10 cellular contexts compared by ENCODE assay signal in genomic region chr2:23669413-23670244, GRCh38.
DNase-seq lines count a peak whose midpoint lies in the region; TF ChIP-seq lines count a peak whose summit lies in the region.
"Had no signal": no experiment of that assay in that cellular context is flagged by ENCODE, and none has a peak within 500 bp of the region (broad histone marks: within the 10 kb centered on the region; RNA-seq: fewer than 3 reads in every experiment).

No MANE protein-coding gene starts in this region.

- no peaks in the 10 kb centered on the region for H3K27me3 Mint-ChIP-seq in type B pancreatic cell

- no peaks in the 10 kb centered on the region for H3K9me3 ChIP-seq in stomach smooth muscle (ENCODE audit: control insufficient read depth in 2 of 2, low read length in 2 of 2)

- H3K27ac Mint-ChIP-seq in type B pancreatic cell: no peak overlapping the region
- H3K27ac Mint-ChIP-seq: activated T-cell treated with anti-CD3 and anti-CD28 coated beads, Interleukin-2, amount 50 U/mL, for 24 hours had no signal

- DNase-seq in NCI-H1105 (lab: John Stamatoyannopoulos, UW) (peak; percentile 49), choroid plexus epithelial cell (ENCODE audit: low read depth) (peak; percentile 56), kidney tubule cell (ENCODE audit: low spot score) (peak; percentile 89), NCI-H128 (lab: John Stamatoyannopoulos, UW; ENCODE audit: unreplicated experiment) (no peak), NCI-H1436 (lab: John Stamatoyannopoulos, UW) (no peak), DMS79 (lab: John Stamatoyannopoulos, UW) (no peak), type B pancreatic cell (ENCODE audit: extremely low spot score, unreplicated experiment) (no peak)
- DNase-seq: activated T-cell treated with anti-CD3 and anti-CD28 coated beads, Interleukin-2, amount 50 U/mL, for 24 hours; SHP77 treated with DMSO at 0.1 percent for 48 hours had no signal

- peaks cover 10% of the 10 kb centered on the region for H3K36me3 Mint-ChIP-seq in type B pancreatic cell

- peaks cover 9% of the 10 kb centered on the region for H3K4me1 Mint-ChIP-seq in type B pancreatic cell (ENCODE audit: unreplicated experiment)

- peak overlapping the region; percentile 77 for H3K27ac ChIP-seq in stomach smooth muscle (ENCODE audit: low read length)

- peaks cover 5 to 6% of the 10 kb centered on the region in 2 donors for H3K36me3 ChIP-seq in stomach smooth muscle (ENCODE audit: control insufficient read depth in 2 of 2, insufficient read depth in 2 of 2, low read length in 2 of 2)

- H3K4me1 ChIP-seq in stomach smooth muscle (ENCODE audit: control insufficient read depth, insufficient read depth, low read length): peaks cover 21% of the 10 kb centered on the region

- H3K4me3 Mint-ChIP-seq in type B pancreatic cell: no peak overlapping the region
- H3K4me3 Mint-ChIP-seq: activated T-cell treated with anti-CD3 and anti-CD28 coated beads, Interleukin-2, amount 50 U/mL, for 24 hours had no signal

- H3K4me3 ChIP-seq in choroid plexus epithelial cell (ENCODE audit: low read depth, low read length) (no peak overlapping the region), stomach smooth muscle (ENCODE audit: low read length in 2 of 2) (peak overlapping the region; percentile 19 to 55)

- H3K9ac ChIP-seq in stomach smooth muscle (ENCODE audit: low read length in 2 of 2): peak overlapping the region; percentile 33 to 62

- H3K9me3 Mint-ChIP-seq in type B pancreatic cell: no peaks in the 10 kb centered on the region
- H3K9me3 Mint-ChIP-seq: activated T-cell treated with anti-CD3 and anti-CD28 coated beads, Interleukin-2, amount 50 U/mL, for 24 hours had no signal

- TF ChIP-seq CTCF in choroid plexus epithelial cell (conservative IDR thresholded peaks at IDR 0.05; ENCODE audit: low read depth, low read length) (no peak), type B pancreatic cell (conservative IDR thresholded peaks at IDR 0.05) (no peak)

- H3K27me3 ChIP-seq in stomach smooth muscle (ENCODE audit: control insufficient read depth in 1 of 2, insufficient read depth in 2 of 2, low read length in 2 of 2): no peaks in the 10 kb centered on the region

Comparison
In these comparisons a context has a peak if more than half of its experiments do, and no peak if none do; other contexts are left out.
1. DNase-seq: peak in NCI-H1105 (single experiment), choroid plexus epithelial cell (single experiment) and kidney tubule cell (single experiment); none in NCI-H128 (single experiment), NCI-H1436 (single experiment), DMS79 (single experiment) and type B pancreatic cell (single experiment).